In genomic region chr20:25695532-25696383, GRCh38 we compare ENCODE assay signal across 1 cellular context.
TF ChIP-seq lines count a peak whose summit lies in the region.

No MANE protein-coding gene starts in this region.

TF ChIP-seq in HepG2, 621 proteins besides CTCF, POLR2A, EP300 and RAD21 (continued from another document):
- peak; percentile 94 for TF ChIP-seq ZNF770 (CRISPR knock-in tag; IDR thresholded peaks at IDR 0.05)
- peak; percentile 98 for TF ChIP-seq ZNF121 (CRISPR knock-in tag; IDR thresholded peaks at IDR 0.05)
- TF ChIP-seq XRCC5 (optimal IDR thresholded peaks at IDR 0.05; ENCODE audit: low read length): no peak
- no peak for TF ChIP-seq KLF12 (CRISPR knock-in tag; IDR thresholded peaks at IDR 0.05; ENCODE audit: borderline replicate concordance)
- TF ChIP-seq HOXA7 (CRISPR knock-in tag; IDR thresholded peaks at IDR 0.05): no peak
